In the genomic region with DNA sequence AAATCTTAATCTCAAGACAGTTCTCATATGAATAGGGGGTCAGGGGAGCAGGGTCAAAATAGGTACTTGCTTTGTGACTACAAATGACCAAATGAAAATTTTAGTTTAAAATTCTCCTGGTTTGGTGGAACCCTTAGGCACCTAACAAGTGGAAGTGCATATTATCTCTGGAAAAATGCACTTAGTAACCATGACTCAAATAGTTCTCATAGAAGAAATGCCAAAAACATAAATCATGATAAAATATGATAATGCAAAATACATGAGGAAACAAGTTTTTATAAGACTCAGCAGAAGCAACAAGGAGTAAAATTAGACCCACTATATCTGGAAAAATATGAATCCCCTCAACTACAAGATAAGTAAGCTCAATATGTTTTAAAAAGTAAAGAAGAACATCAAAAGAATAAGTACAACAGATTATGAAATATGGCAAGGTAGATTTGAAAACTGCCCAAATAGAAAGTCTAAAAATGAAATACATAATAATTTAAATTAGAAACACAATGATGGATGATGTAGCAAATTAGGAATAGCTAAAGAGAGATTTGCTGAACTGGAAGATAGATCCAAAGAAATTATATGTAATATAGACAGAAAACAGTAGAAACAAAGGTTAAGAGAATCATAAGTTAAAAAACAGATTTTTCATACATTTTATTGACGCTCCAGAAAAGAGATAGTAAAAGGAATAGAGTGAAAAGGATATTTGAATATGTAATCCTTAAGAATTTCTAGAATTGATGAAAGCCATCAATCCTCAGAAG, we compare ENCODE assay signal across 18 cellular contexts.
"Had no signal": no experiment of that assay in that cellular context is flagged by ENCODE, and none has a peak within 500 bp of the region (broad histone marks: within the 10 kb centered on the region; RNA-seq: fewer than 3 reads in every experiment).

No MANE protein-coding gene starts in this region.

- H3K27ac ChIP-seq: sigmoid colon, transverse colon, uterus, WERI-Rb-1 had no signal

- H3K9me3 ChIP-seq: sigmoid colon, uterus had no signal

- H3K4me1 ChIP-seq: transverse colon, uterus had no signal

- DNase-seq: activated CD4-positive, alpha-beta T cell treated with anti-CD3 and anti-CD28 coated beads for 1 hour; activated CD4-positive, alpha-beta T cell treated with anti-CD3 and anti-CD28 coated beads, Interleukin-2, amount 50 U/mL, for 4 hours; activated naive CD8-positive, alpha-beta T cell treated with anti-CD3 and anti-CD28 coated beads for 36 hours; activated T-cell treated with anti-CD3 and anti-CD28 coated beads for 4 hours; effector CD8-positive, alpha-beta T cell; foreskin melanocyte; glutamatergic neuron; hypothalamus; kidney; posterior cingulate gyrus; sigmoid colon; stimulated activated CD4-positive, alpha-beta T cell treated with anti-CD3 and anti-CD28 coated beads, Interleukin-2, amount 100 ng/mL, for 24 hours; stimulated activated naive CD4-positive, alpha-beta T cell treated with Interleukin-2 at 50 U/mL for 16 hours; SW 1271; transverse colon; uterus; WERI-Rb-1 had no signal

- H3K36me3 ChIP-seq: sigmoid colon, transverse colon, uterus, WERI-Rb-1 had no signal

- H3K27me3 ChIP-seq: sigmoid colon, transverse colon, uterus had no signal

- H3K4me3 ChIP-seq: lung, sigmoid colon, transverse colon, uterus had no signal
